Comparison of ENCODE assay signal across 1 cellular context in the genomic region with DNA sequence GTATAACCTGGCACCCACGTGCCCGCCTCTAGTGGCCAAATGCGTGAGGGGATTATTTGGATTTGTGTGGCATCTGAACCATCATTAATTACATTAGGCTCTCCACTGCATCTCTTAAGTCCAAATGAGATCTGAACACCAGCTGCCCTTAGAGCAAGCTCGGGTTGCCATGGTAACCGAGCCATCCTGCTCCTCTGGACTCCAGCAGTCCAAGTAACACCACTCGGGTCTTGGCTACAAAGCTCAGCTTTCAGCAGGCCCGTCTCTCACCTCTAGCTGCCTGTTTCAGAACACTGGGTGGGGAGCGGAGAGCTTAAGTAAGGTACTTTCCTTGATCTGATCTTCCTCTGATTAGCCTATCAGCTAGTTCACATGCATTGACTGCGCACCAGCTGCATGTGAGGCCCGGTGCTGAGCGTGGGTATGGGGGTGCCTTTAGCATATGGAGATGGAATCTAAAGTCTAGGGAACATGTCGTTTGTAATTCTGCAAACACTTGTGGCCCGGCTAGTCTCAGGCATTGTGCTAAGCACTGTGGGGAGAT.
TF ChIP-seq lines count a peak whose summit lies in the region.

No MANE protein-coding gene starts in this region.

TF ChIP-seq in GM12878, 131 proteins besides CTCF, POLR2A, EP300 and RAD21:
- no peak for TF ChIP-seq SPI1 (IDR thresholded peaks at IDR 0.05; ENCODE audit: borderline replicate concordance, insufficient read depth, low read depth, low read length)
- TF ChIP-seq BMI1 (IDR thresholded peaks at IDR 0.05; ENCODE audit: borderline replicate concordance), result peak; percentile 62; the same call in 1 of the 2 replicates
